14 cellular contexts compared by ENCODE assay signal in genomic region chr9:14511452-14511851, GRCh38.
DNase-seq lines count a peak whose midpoint lies in the region; ATAC-seq and TF ChIP-seq lines count a peak whose summit lies in the region.
"Had no signal": no experiment of that assay in that cellular context is flagged by ENCODE, and none has a peak within 500 bp of the region (broad histone marks: within the 10 kb centered on the region; RNA-seq: fewer than 3 reads in every experiment).

No MANE protein-coding gene starts in this region.

- peak; percentile 70 for ATAC-seq in GM21529 (IDR thresholded peaks at IDR 0.05; ENCODE audit: unreplicated experiment)
- peak; percentile 50 for ATAC-seq in HG03354 (IDR thresholded peaks at IDR 0.05; ENCODE audit: poor library complexity, severe bottlenecking, unreplicated experiment)
- no peak for ATAC-seq in GM21723 (IDR thresholded peaks at IDR 0.05; ENCODE audit: unreplicated experiment)

- DNase-seq in Daoy (ENCODE audit: low read depth) (peak; percentile 9), choroid plexus epithelial cell (ENCODE audit: low read depth) (peak; percentile 5), NCI-H187 treated with DMSO at 0.1 percent for 48 hours (lab: John Stamatoyannopoulos, UW) (no peak), NOMO-1 treated with DMSO at 0.1 percent for 48 hours (lab: John Stamatoyannopoulos, UW; ENCODE audit: unreplicated experiment) (no peak)
- no peak for DNase-seq in stimulated activated CD4-positive, alpha-beta T cell treated with anti-CD3 and anti-CD28 coated beads, Interleukin-4, amount 100 ng/mL, for 4 hours
- DNase-seq: activated CD4-positive, alpha-beta T cell treated with anti-CD3 and anti-CD28 coated beads, Interleukin-2, amount 10 ng/mL, durations not matched to agents 24 days and 14 days; DMS 273 treated with DMSO at 0.1 percent for 48 hours; HFFc6; nucleus accumbens; T-helper 1 cell had no signal

- TF ChIP-seq CTCF in choroid plexus epithelial cell (conservative IDR thresholded peaks at IDR 0.05; ENCODE audit: low read depth, low read length): no peak

- no peak overlapping the region for H3K4me3 ChIP-seq in choroid plexus epithelial cell (ENCODE audit: low read depth, low read length)
- H3K4me3 ChIP-seq: vagina had no signal

Comparison
In these comparisons a context has a peak if more than half of its experiments do, and no peak if none do; other contexts are left out.
1. DNase-seq: peak in Daoy (single experiment) and choroid plexus epithelial cell (single experiment); none in NCI-H187 treated with DMSO at 0.1 percent for 48 hours (single experiment), NOMO-1 treated with DMSO at 0.1 percent for 48 hours (single experiment) and stimulated activated CD4-positive, alpha-beta T cell treated with anti-CD3 and anti-CD28 coated beads, Interleukin-4, amount 100 ng/mL, for 4 hours (0 of 2).